In the genomic region with DNA sequence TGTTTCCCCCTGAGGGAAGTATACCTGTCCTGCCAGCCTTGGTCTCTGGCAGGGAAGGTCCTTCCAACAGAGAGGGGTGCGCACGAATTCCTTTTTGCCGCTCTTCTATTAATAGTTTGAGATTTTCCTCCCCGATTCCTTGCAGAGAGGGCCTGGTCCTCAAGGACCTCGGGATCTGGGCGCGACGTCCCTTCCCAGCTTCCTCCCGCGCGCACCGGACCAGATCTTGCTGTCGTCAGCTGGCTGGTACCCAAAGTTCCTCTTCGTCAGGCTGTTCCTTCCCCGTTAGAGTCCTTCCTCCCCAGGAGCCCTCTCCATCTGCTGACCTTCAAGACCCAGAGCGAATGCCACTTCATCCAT, we compare ENCODE assay signal across 1 cellular context.
TF ChIP-seq lines count a peak whose summit lies in the region.

No MANE protein-coding gene starts in this region.

TF ChIP-seq in K562, 482 proteins besides CTCF, POLR2A, EP300 and RAD21 (continued from another document and continues in another):
- TF ChIP-seq BCLAF1 (IDR thresholded peaks at IDR 0.05; ENCODE audit: borderline replicate concordance in 1 of 2, control insufficient read depth in 1 of 2, low read depth in 2 of 2, low read length in 1 of 2) (no peak), TEAD2 (tag; IDR thresholded peaks at IDR 0.05) (no peak), ZNF408 (CRISPR knock-in tag; IDR thresholded peaks at IDR 0.05; ENCODE audit: low read depth) (no peak), ZSCAN29 (IDR thresholded peaks at IDR 0.05) (no peak), HDAC8 (tag; IDR thresholded peaks at IDR 0.05) (no peak), JUNB (CRISPR knock-in tag; conservative IDR thresholded peaks at IDR 0.05) (no peak), BRD9 (IDR thresholded peaks at IDR 0.05; ENCODE audit: low read depth, partially characterized antibody) (no peak), CAMTA2 (CRISPR knock-in tag; conservative IDR thresholded peaks at IDR 0.05) (no peak), FIP1L1 (IDR thresholded peaks at IDR 0.05; ENCODE audit: low read depth, low read length, poor library complexity, severe bottlenecking) (no peak), ZNF217 (CRISPR knock-in tag; IDR thresholded peaks at IDR 0.05) (no peak), GABPB2 (CRISPR knock-in tag; conservative IDR thresholded peaks at IDR 0.05) (no peak), NR2C2 (CRISPR knock-in tag; IDR thresholded peaks at IDR 0.05) (no peak), NR2C2 (tag; IDR thresholded peaks at IDR 0.05) (peak; percentile 68), ZBTB8A (IDR thresholded peaks at IDR 0.05; ENCODE audit: partially characterized antibody) (no peak), GATAD2A (IDR thresholded peaks at IDR 0.05) (no peak), ZMIZ1 (IDR thresholded peaks at IDR 0.05; ENCODE audit: low read depth in 2 of 2, low read length in 2 of 2) (no peak; a peak in 1 of 4 replicates), KHSRP (IDR thresholded peaks at IDR 0.05) (no peak), ZNF133 (CRISPR knock-in tag; IDR thresholded peaks at IDR 0.05) (no peak), ZNF282 (CRISPR knock-in tag; IDR thresholded peaks at IDR 0.05) (no peak), ZBTB11 (CRISPR knock-in tag; IDR thresholded peaks at IDR 0.05) (peak in 1 of 3 experiments; percentile 42; a peak in 2 of 6 replicates), ZBTB17 (CRISPR knock-in tag; IDR thresholded peaks at IDR 0.05) (no peak), GTF2A2 (tag; IDR thresholded peaks at IDR 0.05) (no peak), C11orf30 (IDR thresholded peaks at IDR 0.05; ENCODE audit: low read depth) (no peak), ELK1 (CRISPR knock-in tag; IDR thresholded peaks at IDR 0.05) (no peak), CBX3 (IDR thresholded peaks at IDR 0.05; ENCODE audit: borderline replicate concordance in 1 of 2, low read length in 2 of 2) (no peak), SIN3A (IDR thresholded peaks at IDR 0.05; ENCODE audit: borderline replicate concordance in 2 of 2, control insufficient read depth in 1 of 2, low read depth in 2 of 2, low read length in 2 of 2) (no peak), EHMT2 (IDR thresholded peaks at IDR 0.05) (no peak), ZNF311 (CRISPR knock-in tag; IDR thresholded peaks at IDR 0.05) (no peak)
- TF ChIP-seq, protein P1, sequence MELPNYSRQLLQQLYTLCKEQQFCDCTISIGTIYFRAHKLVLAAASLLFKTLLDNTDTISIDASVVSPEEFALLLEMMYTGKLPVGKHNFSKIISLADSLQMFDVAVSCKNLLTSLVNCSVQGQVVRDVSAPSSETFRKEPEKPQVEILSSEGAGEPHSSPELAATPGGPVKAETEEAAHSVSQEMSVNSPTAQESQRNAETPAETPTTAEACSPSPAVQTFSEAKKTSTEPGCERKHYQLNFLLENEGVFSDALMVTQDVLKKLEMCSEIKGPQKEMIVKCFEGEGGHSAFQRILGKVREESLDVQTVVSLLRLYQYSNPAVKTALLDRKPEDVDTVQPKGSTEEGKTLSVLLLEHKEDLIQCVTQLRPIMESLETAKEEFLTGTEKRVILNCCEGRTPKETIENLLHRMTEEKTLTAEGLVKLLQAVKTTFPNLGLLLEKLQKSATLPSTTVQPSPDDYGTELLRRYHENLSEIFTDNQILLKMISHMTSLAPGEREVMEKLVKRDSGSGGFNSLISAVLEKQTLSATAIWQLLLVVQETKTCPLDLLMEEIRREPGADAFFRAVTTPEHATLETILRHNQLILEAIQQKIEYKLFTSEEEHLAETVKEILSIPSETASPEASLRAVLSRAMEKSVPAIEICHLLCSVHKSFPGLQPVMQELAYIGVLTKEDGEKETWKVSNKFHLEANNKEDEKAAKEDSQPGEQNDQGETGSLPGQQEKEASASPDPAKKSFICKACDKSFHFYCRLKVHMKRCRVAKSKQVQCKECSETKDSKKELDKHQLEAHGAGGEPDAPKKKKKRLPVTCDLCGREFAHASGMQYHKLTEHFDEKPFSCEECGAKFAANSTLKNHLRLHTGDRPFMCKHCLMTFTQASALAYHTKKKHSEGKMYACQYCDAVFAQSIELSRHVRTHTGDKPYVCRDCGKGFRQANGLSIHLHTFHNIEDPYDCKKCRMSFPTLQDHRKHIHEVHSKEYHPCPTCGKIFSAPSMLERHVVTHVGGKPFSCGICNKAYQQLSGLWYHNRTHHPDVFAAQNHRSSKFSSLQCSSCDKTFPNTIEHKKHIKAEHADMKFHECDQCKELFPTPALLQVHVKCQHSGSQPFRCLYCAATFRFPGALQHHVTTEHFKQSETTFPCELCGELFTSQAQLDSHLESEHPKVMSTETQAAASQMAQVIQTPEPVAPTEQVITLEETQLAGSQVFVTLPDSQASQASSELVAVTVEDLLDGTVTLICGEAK (IDR thresholded peaks at IDR 0.05) = no peak
- TF ChIP-seq, protein P1 (CRISPR knock-in tag; IDR thresholded peaks at IDR 0.05) = no peak
- TF ChIP-seq, protein P2, sequence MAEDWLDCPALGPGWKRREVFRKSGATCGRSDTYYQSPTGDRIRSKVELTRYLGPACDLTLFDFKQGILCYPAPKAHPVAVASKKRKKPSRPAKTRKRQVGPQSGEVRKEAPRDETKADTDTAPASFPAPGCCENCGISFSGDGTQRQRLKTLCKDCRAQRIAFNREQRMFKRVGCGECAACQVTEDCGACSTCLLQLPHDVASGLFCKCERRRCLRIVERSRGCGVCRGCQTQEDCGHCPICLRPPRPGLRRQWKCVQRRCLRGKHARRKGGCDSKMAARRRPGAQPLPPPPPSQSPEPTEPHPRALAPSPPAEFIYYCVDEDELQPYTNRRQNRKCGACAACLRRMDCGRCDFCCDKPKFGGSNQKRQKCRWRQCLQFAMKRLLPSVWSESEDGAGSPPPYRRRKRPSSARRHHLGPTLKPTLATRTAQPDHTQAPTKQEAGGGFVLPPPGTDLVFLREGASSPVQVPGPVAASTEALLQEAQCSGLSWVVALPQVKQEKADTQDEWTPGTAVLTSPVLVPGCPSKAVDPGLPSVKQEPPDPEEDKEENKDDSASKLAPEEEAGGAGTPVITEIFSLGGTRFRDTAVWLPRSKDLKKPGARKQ (CRISPR knock-in tag; IDR thresholded peaks at IDR 0.05) = no peak
- TF ChIP-seq, protein P3, sequence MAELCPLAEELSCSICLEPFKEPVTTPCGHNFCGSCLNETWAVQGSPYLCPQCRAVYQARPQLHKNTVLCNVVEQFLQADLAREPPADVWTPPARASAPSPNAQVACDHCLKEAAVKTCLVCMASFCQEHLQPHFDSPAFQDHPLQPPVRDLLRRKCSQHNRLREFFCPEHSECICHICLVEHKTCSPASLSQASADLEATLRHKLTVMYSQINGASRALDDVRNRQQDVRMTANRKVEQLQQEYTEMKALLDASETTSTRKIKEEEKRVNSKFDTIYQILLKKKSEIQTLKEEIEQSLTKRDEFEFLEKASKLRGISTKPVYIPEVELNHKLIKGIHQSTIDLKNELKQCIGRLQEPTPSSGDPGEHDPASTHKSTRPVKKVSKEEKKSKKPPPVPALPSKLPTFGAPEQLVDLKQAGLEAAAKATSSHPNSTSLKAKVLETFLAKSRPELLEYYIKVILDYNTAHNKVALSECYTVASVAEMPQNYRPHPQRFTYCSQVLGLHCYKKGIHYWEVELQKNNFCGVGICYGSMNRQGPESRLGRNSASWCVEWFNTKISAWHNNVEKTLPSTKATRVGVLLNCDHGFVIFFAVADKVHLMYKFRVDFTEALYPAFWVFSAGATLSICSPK (IDR thresholded peaks at IDR 0.05; ENCODE audit: borderline replicate concordance) = no peak
